ENCODE assay signal across 8 cellular contexts in genomic region chr3:197949191-197949766, GRCh38. TPM values are rescaled to one million over a fixed set of nuclear protein-coding genes. Genes with fewer than 3 reads are reported as not detected.
DNase-seq lines count a peak whose midpoint lies in the region; ATAC-seq lines count a peak whose summit lies in the region.

No MANE protein-coding gene starts in this region.

- peaks cover 33% of the 10 kb centered on the region for H3K4me1 Mint-ChIP-seq in activated CD4-positive, alpha-beta T cell treated with anti-CD3 and anti-CD28 coated beads, Interleukin-2, amount 10 ng/mL, durations not matched to agents 24 days and 14 days
- peaks cover 35 to 44% of the 10 kb centered on the region in 2 donors for H3K4me1 Mint-ChIP-seq in immature natural killer cell

- H3K4me3 ChIP-seq in thymus (ENCODE audit: low read length) = peak overlapping the region; percentile 85

- H3K9me3 ChIP-seq in thymus (ENCODE audit: control insufficient read depth) = no peaks in the 10 kb centered on the region

- H3K4me1 ChIP-seq in thymus (ENCODE audit: control insufficient read depth, insufficient read depth, low read length) = peaks cover 10% of the 10 kb centered on the region

- no peak for DNase-seq in activated CD4-positive, alpha-beta T cell treated with anti-CD3 and anti-CD28 coated beads, Interleukin-2, amount 10 ng/mL, durations not matched to agents 24 days and 14 days
- no peak for DNase-seq in activated CD4-positive, alpha-beta T cell treated with anti-CD3 and anti-CD28 coated beads, Interleukin-2, amount 50 U/mL, for 1 hour
- DNase-seq in activated naive CD4-positive, alpha-beta T cell treated with anti-CD3 and anti-CD28 coated beads, Interleukin-2, amount 50 U/mL, for 72 hours (ENCODE audit: low spot score in 2 of 2) = no peak
- no peak for DNase-seq in immature natural killer cell
- no peak for DNase-seq in H4 (ENCODE audit: low spot score)
- DNase-seq in NCI-H2171 (lab: John Stamatoyannopoulos, UW) = no peak

- H3K27me3 Mint-ChIP-seq in activated CD4-positive, alpha-beta T cell treated with anti-CD3 and anti-CD28 coated beads, Interleukin-2, amount 10 ng/mL, durations not matched to agents 24 days and 14 days = peaks cover 2% of the 10 kb centered on the region
- peaks cover 6 to 17% (median 7%) of the 10 kb centered on the region in 3 donors for H3K27me3 Mint-ChIP-seq in immature natural killer cell (ENCODE audit: low read depth in 3 of 3)

- H3K36me3 Mint-ChIP-seq in activated CD4-positive, alpha-beta T cell treated with anti-CD3 and anti-CD28 coated beads, Interleukin-2, amount 10 ng/mL, durations not matched to agents 24 days and 14 days (ENCODE audit: low read depth) = peaks cover 41% of the 10 kb centered on the region
- peaks cover 39 to 45% of the 10 kb centered on the region in 2 donors for H3K36me3 Mint-ChIP-seq in activated naive CD4-positive, alpha-beta T cell treated with anti-CD3 and anti-CD28 coated beads, Interleukin-2, amount 50 U/mL, for 72 hours
- peaks cover 11 to 13% (median 13%) of the 10 kb centered on the region in 3 donors for H3K36me3 Mint-ChIP-seq in immature natural killer cell

- WGBS in thymus = 23% methylated on average over 16 of the region's 16 CpGs

- no peaks in the 10 kb centered on the region for H3K9me3 Mint-ChIP-seq in activated CD4-positive, alpha-beta T cell treated with anti-CD3 and anti-CD28 coated beads, Interleukin-2, amount 10 ng/mL, durations not matched to agents 24 days and 14 days
- no peaks in the 10 kb centered on the region for H3K9me3 Mint-ChIP-seq in activated naive CD4-positive, alpha-beta T cell treated with anti-CD3 and anti-CD28 coated beads, Interleukin-2, amount 50 U/mL, for 72 hours
- no peaks in the 10 kb centered on the region for H3K9me3 Mint-ChIP-seq in immature natural killer cell

- H3K36me3 ChIP-seq in thymus (ENCODE audit: control insufficient read depth, insufficient read depth) = peaks cover 30% of the 10 kb centered on the region

- H3K27ac ChIP-seq in thymus (ENCODE audit: low read depth) = no peak overlapping the region

- no peaks in the 10 kb centered on the region for H3K27me3 ChIP-seq in thymus (ENCODE audit: control insufficient read depth, insufficient read depth)

- no peak for ATAC-seq in activated naive CD4-positive, alpha-beta T cell treated with anti-CD3 and anti-CD28 coated beads, Interleukin-2, amount 50 U/mL, for 72 hours
- no peak for ATAC-seq in HG02981 (IDR thresholded peaks at IDR 0.05; ENCODE audit: unreplicated experiment)

- H3K4me3 Mint-ChIP-seq in activated CD4-positive, alpha-beta T cell treated with anti-CD3 and anti-CD28 coated beads, Interleukin-2, amount 10 ng/mL, durations not matched to agents 24 days and 14 days = peak overlapping the region; percentile 99
- peak overlapping the region; percentile 97 to 98 (median 97) for H3K4me3 Mint-ChIP-seq in immature natural killer cell

- H3K27ac Mint-ChIP-seq in activated CD4-positive, alpha-beta T cell treated with anti-CD3 and anti-CD28 coated beads, Interleukin-2, amount 10 ng/mL, durations not matched to agents 24 days and 14 days = peak overlapping the region; percentile 99
- H3K27ac Mint-ChIP-seq in activated naive CD4-positive, alpha-beta T cell treated with anti-CD3 and anti-CD28 coated beads, Interleukin-2, amount 50 U/mL, for 72 hours = peak overlapping the region; percentile 96 to 99
- peak overlapping the region; percentile 94 to 100 (median 97) for H3K27ac Mint-ChIP-seq in immature natural killer cell

- intact Hi-C loops in activated CD4-positive, alpha-beta T cell treated with anti-CD3 and anti-CD28 coated beads, Interleukin-2, amount 10 ng/mL, durations not matched to agents 24 days and 14 days (cut with micrococcal nuclease) = loop anchor here (1.0 to 5.0 kb wide), 3 partner anchors 43 to 157 kb away; partner anchors contain the start of gene LRCH3

RNA-seq across cellular contexts. Expression of gene RPL35A, which starts 0.7 kb away (rescaled TPM):
- total RNA-seq in activated CD4-positive, alpha-beta T cell treated with anti-CD3 and anti-CD28 coated beads, Interleukin-2, amount 10 ng/mL, durations not matched to agents 24 days and 14 days = 1,350 and 1,372 TPM in 2 replicates
- total RNA-seq in activated naive CD4-positive, alpha-beta T cell treated with anti-CD3 and anti-CD28 coated beads, Interleukin-2, amount 50 U/mL, for 72 hours = 1,000 to 10,000 TPM; 1,604 to 1,708 TPM
- 1,000 to 10,000 TPM in 1 of 3 donors, 100 to 1,000 TPM in 2; 429 to 1,389 (median 854) TPM for polyA plus RNA-seq in immature natural killer cell
- polyA plus RNA-seq in thymus = 3,064 TPM
- total RNA-seq in H4 (2014; rRNA removed; shearing (Covaris generic)) = 1,457 and 1,516 TPM in 2 replicates

RNA-seq across cellular contexts. Expression of gene LMLN, which starts 10.7 kb away (rescaled TPM):
- 5.5 and 5.9 TPM in 2 replicates for total RNA-seq in activated CD4-positive, alpha-beta T cell treated with anti-CD3 and anti-CD28 coated beads, Interleukin-2, amount 10 ng/mL, durations not matched to agents 24 days and 14 days
- total RNA-seq in activated naive CD4-positive, alpha-beta T cell treated with anti-CD3 and anti-CD28 coated beads, Interleukin-2, amount 50 U/mL, for 72 hours = 1 to 10 TPM; 2.4 to 8.4 TPM
- polyA plus RNA-seq in immature natural killer cell (1 to 10 TPM in 2 of 3 donors, under 1 TPM in 1; 0.62 to 1.9 (median 1.8) TPM), thymus (2.2 TPM)
- total RNA-seq in H4 (2014; rRNA removed; shearing (Covaris generic)) = 5.5 and 6.1 TPM in 2 replicates
